2 cellular contexts compared by ENCODE assay signal in genomic region chr3:88220126-88220525, GRCh38.
TF ChIP-seq lines count a peak whose summit lies in the region.

No MANE protein-coding gene starts in this region.

TF ChIP-seq in HepG2, 621 proteins besides CTCF, POLR2A, EP300 and RAD21:
- TF ChIP-seq ATF7 (IDR thresholded peaks at IDR 0.05) (peak; percentile 89), ATF7 (CRISPR knock-in tag; IDR thresholded peaks at IDR 0.05) (no peak), ZFP36L1 (CRISPR knock-in tag; IDR thresholded peaks at IDR 0.05) (no peak), GATAD2A (CRISPR knock-in tag; IDR thresholded peaks at IDR 0.05) (no peak), ZNF414 (CRISPR knock-in tag; IDR thresholded peaks at IDR 0.05) (no peak), CREB1 (IDR thresholded peaks at IDR 0.05) (peak; percentile 65), CREB1 (CRISPR knock-in tag; IDR thresholded peaks at IDR 0.05) (no peak), ZNF235 (CRISPR knock-in tag; IDR thresholded peaks at IDR 0.05; ENCODE audit: borderline replicate concordance) (no peak), MLXIP (CRISPR knock-in tag; IDR thresholded peaks at IDR 0.05; ENCODE audit: borderline replicate concordance) (no peak)

TF ChIP-seq in GM23338, 12 proteins besides CTCF, POLR2A, EP300 and RAD21:
- TF ChIP-seq ETS1 (IDR thresholded peaks at IDR 0.05) (no peak), STAT1 (IDR thresholded peaks at IDR 0.05; ENCODE audit: unreplicated experiment) (no peak), EZH2phosphoT487 (IDR thresholded peaks at IDR 0.05; ENCODE audit: unreplicated experiment) (no peak), REST (IDR thresholded peaks at IDR 0.05; ENCODE audit: unreplicated experiment) (no peak), NANOG (IDR thresholded peaks at IDR 0.05; ENCODE audit: borderline replicate concordance) (no peak), CREB1 (CRISPR knock-in tag; IDR thresholded peaks at IDR 0.05; ENCODE audit: low read depth) (no peak), EZH2 (IDR thresholded peaks at IDR 0.05; ENCODE audit: low read depth, unreplicated experiment) (no peak), ZNF114 (CRISPR knock-in tag; IDR thresholded peaks at IDR 0.05) (no peak), POLR2AphosphoS5 (IDR thresholded peaks at IDR 0.05; ENCODE audit: low read depth) (no peak), ZNF331 (CRISPR knock-in tag; IDR thresholded peaks at IDR 0.05; ENCODE audit: low read depth) (no peak), JUNB (IDR thresholded peaks at IDR 0.05; ENCODE audit: unreplicated experiment) (no peak), ZNF462 (CRISPR knock-in tag; IDR thresholded peaks at IDR 0.05) (no peak)
